8 cellular contexts compared by ENCODE assay signal in genomic region chr3:132256984-132257383, GRCh38.
DNase-seq lines count a peak whose midpoint lies in the region; ATAC-seq and TF ChIP-seq lines count a peak whose summit lies in the region.

No MANE protein-coding gene starts in this region.

- no peak overlapping the region for H3K27ac ChIP-seq in mammary epithelial cell (ENCODE audit: insufficient read depth, low read depth, low read length)

- DNase-seq in G401 (ENCODE audit: low spot score) (peak; percentile 14), NCI-H2029 (lab: John Stamatoyannopoulos, UW) (peak; percentile 30), mammary epithelial cell (peak; percentile 37), medulla oblongata (ENCODE audit: extremely low spot score) (peak; percentile 76), AG08395 (ENCODE audit: low spot score) (no peak), occipital lobe (lab: John Stamatoyannopoulos, UW) (no peak)
- DNase-seq in activated CD4-positive, alpha-beta T cell treated with anti-CD3 and anti-CD28 coated beads for 48 hours: no peak

- no TSS peak for BruUV-seq in mammary epithelial cell (replicated peaks; lab: Mats Ljungman, UMichigan)

- no peaks in the 10 kb centered on the region for H3K27me3 ChIP-seq in mammary epithelial cell (ENCODE audit: insufficient read depth, low read length)

- H3K36me3 ChIP-seq in mammary epithelial cell (ENCODE audit: insufficient read depth, low read length): no peaks in the 10 kb centered on the region

- no peaks in the 10 kb centered on the region for H3K79me2 ChIP-seq in mammary epithelial cell (ENCODE audit: insufficient read depth, low read length)

- TF ChIP-seq CTCF in mammary epithelial cell (conservative IDR thresholded peaks at IDR 0.05 in 1 of 2, IDR thresholded peaks at IDR 0.05 in 1 of 2; ENCODE audit: extremely low read depth in 1 of 2, insufficient read depth in 1 of 2, low read depth in 1 of 2, low read length in 2 of 2): peak in 1 of 2 donors; percentile 63

- CTCF ChIA-PET in mammary epithelial cell (lab: Charles Lee; ENCODE audit: low non-redundant PET): interaction anchor here (1.1 kb wide), 1 partner anchor 142 kb away, joined by 5 read pairs; no protein-coding TSS in a partner anchor

- WGBS in mammary epithelial cell (ENCODE audit: low coverage, missing lambda C conversion rate): 87% methylated on average over 1 of the region's 1 CpG

- no peak for ATAC-seq in HG03432 (IDR thresholded peaks at IDR 0.05; ENCODE audit: unreplicated experiment)

- in situ Hi-C loops in G401 (cut with HindIII; ENCODE audit: low sequenced_read_pairs): no loop called here
- in situ Hi-C loops in mammary epithelial cell (cut with MboI; ENCODE audit: low sequenced_read_pairs in 2 of 2): loop anchor here (5.0 kb wide), 2 partner anchors 90 to 145 kb away; no protein-coding TSS in a partner anchor

- peaks cover 7% of the 10 kb centered on the region for H3K4me1 ChIP-seq in mammary epithelial cell (ENCODE audit: insufficient read depth, low read length)

- no peak overlapping the region for H3K9ac ChIP-seq in mammary epithelial cell (ENCODE audit: insufficient read depth, low read length)

- H3K4me2 ChIP-seq in mammary epithelial cell (ENCODE audit: insufficient read depth, low read depth, low read length): no peak overlapping the region

- no peaks in the 10 kb centered on the region for H4K20me1 ChIP-seq in mammary epithelial cell (ENCODE audit: insufficient read depth, low read length)

- no peak overlapping the region for H3K4me3 ChIP-seq in mammary epithelial cell (replicated peaks in 1 of 3; ENCODE audit: insufficient read depth in 1 of 3, low read depth in 2 of 3, low read length in 3 of 3)

- no peak overlapping the region for H2AFZ ChIP-seq in mammary epithelial cell (ENCODE audit: low read depth, low read length)

- H3K9me3 ChIP-seq in mammary epithelial cell (replicated peaks; ENCODE audit: insufficient read depth, low read length): no peaks in the 10 kb centered on the region

- intact Hi-C loops in mammary epithelial cell (cut with micrococcal nuclease): loop anchor here (1.0 to 10.0 kb wide), 3 partner anchors 86 to 388 kb away; no protein-coding TSS in a partner anchor

- dilution Hi-C loops in mammary epithelial cell (cut with HindIII; ENCODE audit: low sequenced_read_pairs): loop anchor here (5.0 kb wide), 1 partner anchor 80 kb away; no protein-coding TSS in a partner anchor

Comparison
In these comparisons a context has a peak if more than half of its experiments do, and no peak if none do; other contexts are left out.
1. DNase-seq: peak in G401 (single experiment), NCI-H2029 (single experiment), mammary epithelial cell (single experiment) and medulla oblongata (single experiment); none in AG08395 (single experiment), occipital lobe (single experiment) and activated CD4-positive, alpha-beta T cell treated with anti-CD3 and anti-CD28 coated beads for 48 hours (single experiment).